1 cellular context compared by ENCODE assay signal in the genomic region with DNA sequence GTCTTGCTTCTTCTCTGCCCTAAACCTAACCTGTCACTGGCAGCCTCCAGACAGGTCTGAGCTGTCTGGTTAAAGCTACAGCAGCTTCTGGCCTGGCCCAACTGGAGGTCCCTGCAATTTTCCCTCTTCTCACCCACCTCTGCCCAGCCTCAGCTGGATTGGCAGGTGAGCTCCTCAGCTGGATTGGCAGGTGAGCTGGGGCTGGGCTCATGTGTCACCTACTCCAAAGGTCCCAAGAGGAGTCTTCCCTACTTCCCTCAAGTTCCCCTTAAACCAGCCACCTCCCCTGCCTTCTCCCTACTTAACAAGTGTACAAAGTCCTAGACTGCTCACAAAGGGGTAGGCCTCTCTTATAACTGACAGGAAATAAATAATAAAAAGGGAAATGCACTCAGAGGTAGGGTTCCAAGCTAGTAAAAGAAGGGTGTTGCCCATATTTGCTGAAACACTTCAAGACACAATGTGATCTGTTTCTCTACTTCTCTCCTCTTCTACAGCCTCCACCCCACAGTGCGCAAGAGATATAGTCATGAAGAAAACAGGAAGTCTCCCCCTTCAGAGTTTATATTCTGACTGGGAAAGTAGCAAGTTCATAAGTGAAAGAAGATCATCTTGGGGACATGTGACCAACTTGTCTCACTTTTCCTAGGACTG.
TF ChIP-seq lines count a peak whose summit lies in the region.

A gene with protein sequence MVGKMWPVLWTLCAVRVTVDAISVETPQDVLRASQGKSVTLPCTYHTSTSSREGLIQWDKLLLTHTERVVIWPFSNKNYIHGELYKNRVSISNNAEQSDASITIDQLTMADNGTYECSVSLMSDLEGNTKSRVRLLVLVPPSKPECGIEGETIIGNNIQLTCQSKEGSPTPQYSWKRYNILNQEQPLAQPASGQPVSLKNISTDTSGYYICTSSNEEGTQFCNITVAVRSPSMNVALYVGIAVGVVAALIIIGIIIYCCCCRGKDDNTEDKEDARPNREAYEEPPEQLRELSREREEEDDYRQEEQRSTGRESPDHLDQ (minus strand): TSS at position 89 of the 654 bp plus-strand sequence. CDS start 90 bp downstream, outside the sequence.

TF ChIP-seq in K562, 482 proteins besides CTCF, POLR2A, EP300 and RAD21 (continued from another document):
- TF ChIP-seq PCBP2 (IDR thresholded peaks at IDR 0.05; ENCODE audit: low read depth, low read length, poor library complexity, severe bottlenecking) = no peak
- no peak for TF ChIP-seq MTA1 (IDR thresholded peaks at IDR 0.05; ENCODE audit: borderline replicate concordance)
- TF ChIP-seq, protein P1, sequence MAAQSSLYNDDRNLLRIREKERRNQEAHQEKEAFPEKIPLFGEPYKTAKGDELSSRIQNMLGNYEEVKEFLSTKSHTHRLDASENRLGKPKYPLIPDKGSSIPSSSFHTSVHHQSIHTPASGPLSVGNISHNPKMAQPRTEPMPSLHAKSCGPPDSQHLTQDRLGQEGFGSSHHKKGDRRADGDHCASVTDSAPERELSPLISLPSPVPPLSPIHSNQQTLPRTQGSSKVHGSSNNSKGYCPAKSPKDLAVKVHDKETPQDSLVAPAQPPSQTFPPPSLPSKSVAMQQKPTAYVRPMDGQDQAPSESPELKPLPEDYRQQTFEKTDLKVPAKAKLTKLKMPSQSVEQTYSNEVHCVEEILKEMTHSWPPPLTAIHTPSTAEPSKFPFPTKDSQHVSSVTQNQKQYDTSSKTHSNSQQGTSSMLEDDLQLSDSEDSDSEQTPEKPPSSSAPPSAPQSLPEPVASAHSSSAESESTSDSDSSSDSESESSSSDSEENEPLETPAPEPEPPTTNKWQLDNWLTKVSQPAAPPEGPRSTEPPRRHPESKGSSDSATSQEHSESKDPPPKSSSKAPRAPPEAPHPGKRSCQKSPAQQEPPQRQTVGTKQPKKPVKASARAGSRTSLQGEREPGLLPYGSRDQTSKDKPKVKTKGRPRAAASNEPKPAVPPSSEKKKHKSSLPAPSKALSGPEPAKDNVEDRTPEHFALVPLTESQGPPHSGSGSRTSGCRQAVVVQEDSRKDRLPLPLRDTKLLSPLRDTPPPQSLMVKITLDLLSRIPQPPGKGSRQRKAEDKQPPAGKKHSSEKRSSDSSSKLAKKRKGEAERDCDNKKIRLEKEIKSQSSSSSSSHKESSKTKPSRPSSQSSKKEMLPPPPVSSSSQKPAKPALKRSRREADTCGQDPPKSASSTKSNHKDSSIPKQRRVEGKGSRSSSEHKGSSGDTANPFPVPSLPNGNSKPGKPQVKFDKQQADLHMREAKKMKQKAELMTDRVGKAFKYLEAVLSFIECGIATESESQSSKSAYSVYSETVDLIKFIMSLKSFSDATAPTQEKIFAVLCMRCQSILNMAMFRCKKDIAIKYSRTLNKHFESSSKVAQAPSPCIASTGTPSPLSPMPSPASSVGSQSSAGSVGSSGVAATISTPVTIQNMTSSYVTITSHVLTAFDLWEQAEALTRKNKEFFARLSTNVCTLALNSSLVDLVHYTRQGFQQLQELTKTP (IDR thresholded peaks at IDR 0.05; ENCODE audit: low read depth in 1 of 2, partially characterized antibody in 2 of 2) = no peak
- no peak for TF ChIP-seq SIN3A (IDR thresholded peaks at IDR 0.05; ENCODE audit: borderline replicate concordance in 2 of 2, control insufficient read depth in 1 of 2, low read depth in 2 of 2, low read length in 2 of 2)
- TF ChIP-seq NFE2 (IDR thresholded peaks at IDR 0.05; ENCODE audit: low read depth) = no peak
- TF ChIP-seq, protein P2, sequence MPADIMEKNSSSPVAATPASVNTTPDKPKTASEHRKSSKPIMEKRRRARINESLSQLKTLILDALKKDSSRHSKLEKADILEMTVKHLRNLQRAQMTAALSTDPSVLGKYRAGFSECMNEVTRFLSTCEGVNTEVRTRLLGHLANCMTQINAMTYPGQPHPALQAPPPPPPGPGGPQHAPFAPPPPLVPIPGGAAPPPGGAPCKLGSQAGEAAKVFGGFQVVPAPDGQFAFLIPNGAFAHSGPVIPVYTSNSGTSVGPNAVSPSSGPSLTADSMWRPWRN (IDR thresholded peaks at IDR 0.05; ENCODE audit: low read depth) = no peak
- no peak for TF ChIP-seq CHD2 (IDR thresholded peaks at IDR 0.05; ENCODE audit: low read depth, low read length)
- TF ChIP-seq, protein P3, sequence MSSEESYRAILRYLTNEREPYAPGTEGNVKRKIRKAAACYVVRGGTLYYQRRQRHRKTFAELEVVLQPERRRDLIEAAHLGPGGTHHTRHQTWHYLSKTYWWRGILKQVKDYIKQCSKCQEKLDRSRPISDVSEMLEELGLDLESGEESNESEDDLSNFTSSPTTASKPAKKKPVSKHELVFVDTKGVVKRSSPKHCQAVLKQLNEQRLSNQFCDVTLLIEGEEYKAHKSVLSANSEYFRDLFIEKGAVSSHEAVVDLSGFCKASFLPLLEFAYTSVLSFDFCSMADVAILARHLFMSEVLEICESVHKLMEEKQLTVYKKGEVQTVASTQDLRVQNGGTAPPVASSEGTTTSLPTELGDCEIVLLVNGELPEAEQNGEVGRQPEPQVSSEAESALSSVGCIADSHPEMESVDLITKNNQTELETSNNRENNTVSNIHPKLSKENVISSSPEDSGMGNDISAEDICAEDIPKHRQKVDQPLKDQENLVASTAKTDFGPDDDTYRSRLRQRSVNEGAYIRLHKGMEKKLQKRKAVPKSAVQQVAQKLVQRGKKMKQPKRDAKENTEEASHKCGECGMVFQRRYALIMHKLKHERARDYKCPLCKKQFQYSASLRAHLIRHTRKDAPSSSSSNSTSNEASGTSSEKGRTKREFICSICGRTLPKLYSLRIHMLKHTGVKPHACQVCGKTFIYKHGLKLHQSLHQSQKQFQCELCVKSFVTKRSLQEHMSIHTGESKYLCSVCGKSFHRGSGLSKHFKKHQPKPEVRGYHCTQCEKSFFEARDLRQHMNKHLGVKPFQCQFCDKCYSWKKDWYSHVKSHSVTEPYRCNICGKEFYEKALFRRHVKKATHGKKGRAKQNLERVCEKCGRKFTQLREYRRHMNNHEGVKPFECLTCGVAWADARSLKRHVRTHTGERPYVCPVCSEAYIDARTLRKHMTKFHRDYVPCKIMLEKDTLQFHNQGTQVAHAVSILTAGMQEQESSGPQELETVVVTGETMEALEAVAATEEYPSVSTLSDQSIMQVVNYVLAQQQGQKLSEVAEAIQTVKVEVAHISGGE (CRISPR knock-in tag; IDR thresholded peaks at IDR 0.05) = no peak
- peak in 1 of 2 experiments; percentile 34; a peak in 1 of 4 replicates for TF ChIP-seq NRF1 (conservative IDR thresholded peaks at IDR 0.05 in 1 of 2, IDR thresholded peaks at IDR 0.05 in 1 of 2)
- TF ChIP-seq ZNF431 (CRISPR knock-in tag; IDR thresholded peaks at IDR 0.05) = no peak
- no peak for TF ChIP-seq BRD4 (IDR thresholded peaks at IDR 0.05)
- TF ChIP-seq ZNF699 (CRISPR knock-in tag; IDR thresholded peaks at IDR 0.05; ENCODE audit: insufficient replicate concordance) = no peak
- no peak for TF ChIP-seq SAFB (IDR thresholded peaks at IDR 0.05; ENCODE audit: borderline replicate concordance, low read depth, low read length)
- peak; percentile 80; the same call in 1 of the 2 replicates for TF ChIP-seq SPI1 (IDR thresholded peaks at IDR 0.05; ENCODE audit: borderline replicate concordance, low read depth, low read length)
- TF ChIP-seq RBM25 (IDR thresholded peaks at IDR 0.05; ENCODE audit: low read depth, low read length, severe bottlenecking) = no peak
TF ChIP-seq in K562: peak in this region for 3.
